1 cellular context compared by ENCODE assay signal in genomic region chr17:81329279-81329926, GRCh38.
TF ChIP-seq lines count a peak whose summit lies in the region.

No MANE protein-coding gene starts in this region.

TF ChIP-seq in GM23338, 12 proteins besides CTCF, POLR2A, EP300 and RAD21 (continued from another document):
- TF ChIP-seq REST (IDR thresholded peaks at IDR 0.05; ENCODE audit: unreplicated experiment) = no peak
- TF ChIP-seq ETS1 (IDR thresholded peaks at IDR 0.05) = no peak
- no peak for TF ChIP-seq NANOG (IDR thresholded peaks at IDR 0.05; ENCODE audit: borderline replicate concordance)
- no peak for TF ChIP-seq POLR2AphosphoS5 (IDR thresholded peaks at IDR 0.05; ENCODE audit: low read depth)
- TF ChIP-seq CREB1 (CRISPR knock-in tag; IDR thresholded peaks at IDR 0.05; ENCODE audit: low read depth) = no peak
- no peak for TF ChIP-seq STAT1 (IDR thresholded peaks at IDR 0.05; ENCODE audit: unreplicated experiment)
- TF ChIP-seq EZH2 (IDR thresholded peaks at IDR 0.05; ENCODE audit: low read depth, unreplicated experiment) = no peak
- no peak for TF ChIP-seq EZH2phosphoT487 (IDR thresholded peaks at IDR 0.05; ENCODE audit: unreplicated experiment)
